In the genomic region with DNA sequence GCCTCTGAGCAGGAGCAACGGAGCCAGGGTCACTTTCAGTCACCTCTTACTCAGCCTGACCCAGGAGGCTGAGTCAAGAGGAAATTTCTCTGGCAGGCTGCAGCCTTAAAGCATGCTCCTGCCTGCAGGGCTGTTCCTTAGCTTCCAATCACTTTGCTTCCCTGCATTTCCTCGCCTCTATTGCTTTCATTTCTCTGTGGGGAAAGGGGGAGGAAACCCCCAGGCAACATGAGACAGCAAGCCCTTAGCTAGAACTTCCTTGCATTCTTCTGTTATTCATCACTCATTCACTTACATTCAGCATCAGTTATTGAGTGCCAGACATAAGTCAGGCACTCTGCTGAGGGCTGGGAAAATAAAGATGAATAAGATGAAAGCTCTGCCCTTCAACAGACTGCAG, we compare ENCODE assay signal across 1 cellular context.
TF ChIP-seq lines count a peak whose summit lies in the region.

No MANE protein-coding gene starts in this region.

TF ChIP-seq in HCT116, 20 proteins besides CTCF, POLR2A, EP300 and RAD21:
- TF ChIP-seq, protein P1, sequence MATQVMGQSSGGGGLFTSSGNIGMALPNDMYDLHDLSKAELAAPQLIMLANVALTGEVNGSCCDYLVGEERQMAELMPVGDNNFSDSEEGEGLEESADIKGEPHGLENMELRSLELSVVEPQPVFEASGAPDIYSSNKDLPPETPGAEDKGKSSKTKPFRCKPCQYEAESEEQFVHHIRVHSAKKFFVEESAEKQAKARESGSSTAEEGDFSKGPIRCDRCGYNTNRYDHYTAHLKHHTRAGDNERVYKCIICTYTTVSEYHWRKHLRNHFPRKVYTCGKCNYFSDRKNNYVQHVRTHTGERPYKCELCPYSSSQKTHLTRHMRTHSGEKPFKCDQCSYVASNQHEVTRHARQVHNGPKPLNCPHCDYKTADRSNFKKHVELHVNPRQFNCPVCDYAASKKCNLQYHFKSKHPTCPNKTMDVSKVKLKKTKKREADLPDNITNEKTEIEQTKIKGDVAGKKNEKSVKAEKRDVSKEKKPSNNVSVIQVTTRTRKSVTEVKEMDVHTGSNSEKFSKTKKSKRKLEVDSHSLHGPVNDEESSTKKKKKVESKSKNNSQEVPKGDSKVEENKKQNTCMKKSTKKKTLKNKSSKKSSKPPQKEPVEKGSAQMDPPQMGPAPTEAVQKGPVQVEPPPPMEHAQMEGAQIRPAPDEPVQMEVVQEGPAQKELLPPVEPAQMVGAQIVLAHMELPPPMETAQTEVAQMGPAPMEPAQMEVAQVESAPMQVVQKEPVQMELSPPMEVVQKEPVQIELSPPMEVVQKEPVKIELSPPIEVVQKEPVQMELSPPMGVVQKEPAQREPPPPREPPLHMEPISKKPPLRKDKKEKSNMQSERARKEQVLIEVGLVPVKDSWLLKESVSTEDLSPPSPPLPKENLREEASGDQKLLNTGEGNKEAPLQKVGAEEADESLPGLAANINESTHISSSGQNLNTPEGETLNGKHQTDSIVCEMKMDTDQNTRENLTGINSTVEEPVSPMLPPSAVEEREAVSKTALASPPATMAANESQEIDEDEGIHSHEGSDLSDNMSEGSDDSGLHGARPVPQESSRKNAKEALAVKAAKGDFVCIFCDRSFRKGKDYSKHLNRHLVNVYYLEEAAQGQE (IDR thresholded peaks at IDR 0.05; ENCODE audit: low read depth), result no peak
- no peak for TF ChIP-seq TCF7L2 (IDR thresholded peaks at IDR 0.05; ENCODE audit: borderline replicate concordance, extremely low read depth, insufficient read depth, insufficient read length)
- TF ChIP-seq ZFX (IDR thresholded peaks at IDR 0.05), result no peak
- no peak for TF ChIP-seq ELF1 (IDR thresholded peaks at IDR 0.05; ENCODE audit: borderline replicate concordance, low read depth)
TF ChIP-seq in HCT116: peak in this region for 0.
